Comparison of ENCODE assay signal across 22 cellular contexts in the genomic region with DNA sequence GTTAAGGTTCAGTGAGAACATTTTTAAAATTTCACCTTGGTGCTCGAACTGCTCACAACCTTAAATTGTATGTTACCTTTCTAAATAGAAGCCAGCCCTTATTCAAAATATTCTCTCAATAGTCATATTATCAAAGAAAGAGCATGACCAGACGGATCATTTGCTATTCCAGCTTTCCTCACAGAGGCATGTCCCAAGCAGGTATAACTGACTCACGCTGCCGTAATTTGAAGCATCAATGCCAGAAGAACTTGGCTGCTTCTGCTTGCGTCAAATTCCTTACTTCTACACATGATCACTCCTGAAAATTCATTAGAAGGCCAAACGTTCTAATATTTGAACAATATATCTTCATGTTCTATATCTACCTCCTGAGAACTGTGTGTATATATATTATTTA.
"Had no signal": no experiment of that assay in that cellular context is flagged by ENCODE, and none has a peak within 500 bp of the region (broad histone marks: within the 10 kb centered on the region; RNA-seq: fewer than 3 reads in every experiment).

No MANE protein-coding gene starts in this region.

- DNase-seq: effector memory CD8-positive, alpha-beta T cell; erythroblast; glutamatergic neuron; islet precursor cell; left colon; left ventricle myocardium superior; mesendoderm; naive B cell; occipital lobe; psoas muscle; retina; right lobe of liver; spleen; stimulated activated CD4-positive, alpha-beta T cell treated with anti-CD3 and anti-CD28 coated beads, Interleukin-15, amount 100 ng/mL, for 24 hours; stimulated activated CD4-positive, alpha-beta T cell treated with anti-CD3 and anti-CD28 coated beads, Interleukin-1b, Interleukin-23, amount 100 ng/mL, for 48 hours; stimulated activated CD4-positive, alpha-beta T cell treated with anti-CD3 and anti-CD28 coated beads, Interleukin-4, amount 100 ng/mL, for 24 hours; stimulated activated naive B cell treated with anti-CD40 and anti-IgM and Interleukin-4, amounts not matched to agents 10 μg/mL and 1 μg/mL and 100 μg/mL, for 72 hours; stimulated activated naive CD8-positive, alpha-beta T cell treated with anti-CD3 and anti-CD28 coated beads, Interleukin-15, amount 100 ng/mL, for 72 hours had no signal

- H3K27ac ChIP-seq: cardiac muscle cell, gastroesophageal sphincter, psoas muscle, right lobe of liver, spleen, thoracic aorta had no signal

- H3K36me3 ChIP-seq: cardiac muscle cell, gastroesophageal sphincter, right lobe of liver, spleen, thoracic aorta had no signal

- ATAC-seq: effector memory CD8-positive, alpha-beta T cell; gastroesophageal sphincter; left colon; left ventricle myocardium superior; psoas muscle; right lobe of liver; stimulated activated naive B cell treated with anti-CD40 and anti-IgM and Interleukin-4, amounts not matched to agents 10 μg/mL and 1 μg/mL and 100 μg/mL, for 72 hours; stimulated activated naive CD8-positive, alpha-beta T cell treated with anti-CD3 and anti-CD28 coated beads, Interleukin-15, amount 100 ng/mL, for 72 hours had no signal

- H3K9me3 ChIP-seq: gastroesophageal sphincter, right lobe of liver, thoracic aorta had no signal

- H3K27me3 ChIP-seq: cardiac muscle cell, gastroesophageal sphincter, right lobe of liver, spleen had no signal

- H3K4me3 ChIP-seq: cardiac muscle cell, gastroesophageal sphincter, lung, psoas muscle, right lobe of liver, spleen, thoracic aorta had no signal
